32 cellular contexts compared by ENCODE assay signal in the genomic region with DNA sequence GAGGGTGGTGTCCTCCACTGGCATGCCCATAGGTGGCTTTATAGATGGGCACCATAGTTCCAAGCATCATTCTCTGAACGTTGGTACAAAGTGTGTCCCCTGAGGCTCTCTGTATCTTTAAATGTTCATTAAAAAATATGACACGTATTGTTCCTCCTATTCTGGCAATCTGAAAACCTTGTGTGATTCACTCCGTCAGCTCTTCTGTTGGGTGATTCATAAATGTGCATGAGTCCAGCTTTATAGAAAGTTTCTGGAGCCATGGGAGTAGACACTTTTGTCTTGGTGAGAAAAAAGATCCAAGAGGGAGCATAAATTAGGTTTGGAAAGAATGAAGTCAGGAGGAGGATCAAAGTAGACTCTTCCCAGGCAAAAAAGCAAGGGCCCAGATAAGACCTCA.
"Had no signal": no experiment of that assay in that cellular context is flagged by ENCODE, and none has a peak within 500 bp of the region (broad histone marks: within the 10 kb centered on the region; RNA-seq: fewer than 3 reads in every experiment).

No MANE protein-coding gene starts in this region.

- H3K9me3 ChIP-seq: ascending aorta, body of pancreas, breast epithelium had no signal

- H3K4me1 ChIP-seq: ascending aorta, body of pancreas, breast epithelium had no signal

- H3K27me3 ChIP-seq: ascending aorta, body of pancreas, brain microvascular endothelial cell, breast epithelium, cardiac muscle cell had no signal

- H3K27ac ChIP-seq: ascending aorta, body of pancreas, brain microvascular endothelial cell, breast epithelium, cardiac muscle cell, VCaP had no signal

- H3K4me3 ChIP-seq: ascending aorta, body of pancreas, breast epithelium, cardiac muscle cell had no signal

- H3K36me3 ChIP-seq: ascending aorta, brain microvascular endothelial cell, breast epithelium, cardiac muscle cell had no signal

- DNase-seq: activated B cell treated with CpG ODN at 0.5 μM for 24 hours; activated CD4-positive, alpha-beta memory T cell treated with anti-CD3 and anti-CD28 coated beads for 36 hours; activated CD4-positive, alpha-beta T cell treated with anti-CD3 and anti-CD28 coated beads for 4 hours; activated CD4-positive, alpha-beta T cell treated with anti-CD3 and anti-CD28 coated beads, Interleukin-2, amount 10 ng/mL, durations not matched to agents 24 days and 14 days; activated CD4-positive, alpha-beta T cell treated with anti-CD3 and anti-CD28 coated beads, Interleukin-2, amount 50 U/mL, for 1 hour; activated CD4-positive, alpha-beta T cell treated with anti-CD3 and anti-CD28 coated beads, Interleukin-2, amount 50 U/mL, for 4 hours; activated CD4-positive, CD25-positive, alpha-beta regulatory T cell treated with anti-CD3 and anti-CD28 coated beads, Interleukin-2, amount 50 U/mL, for 72 hours; activated CD8-positive, alpha-beta memory T cell treated with anti-CD3 and anti-CD28 coated beads, Interleukin-2, amount 10 ng/mL, durations not matched to agents 7 days and 5 days; activated CD8-positive, alpha-beta memory T cell treated with anti-CD3 and anti-CD28 coated beads, Interleukin-2, amount 50 U/mL, for 48 hours; activated CD8-positive, alpha-beta T cell treated with anti-CD3 and anti-CD28 coated beads for 36 hours; activated effector memory CD4-positive, alpha-beta T cell treated with Interleukin-2 at 50 U/mL for 16 hours; activated gamma-delta T cell; activated naive CD4-positive, alpha-beta T cell treated with anti-CD3 and anti-CD28 coated beads, Interleukin-2, amount 10 ng/mL, durations not matched to agents 7 days and 5 days; activated naive CD4-positive, alpha-beta T cell treated with Interleukin-2 at 50 U/mL for 16 hours; activated naive CD8-positive, alpha-beta T cell treated with anti-CD3 and anti-CD28 coated beads, Interleukin-2, amount 10 ng/mL, durations not matched to agents 7 days and 5 days; activated naive CD8-positive, alpha-beta T cell treated with anti-CD3 and anti-CD28 coated beads, Interleukin-2, amount 50 U/mL, for 24 hours; activated T-cell treated with anti-CD3 and anti-CD28 coated beads, Interleukin-2, amount 50 U/mL, for 24 hours; activated T-cell treated with anti-CD3 and anti-CD28 coated beads, Interleukin-2, amount 50 U/mL, for 48 hours; amygdala; anterior cingulate cortex; body of pancreas; brain microvascular endothelial cell; caudate nucleus; cerebellar nuclear complex; T-helper 1 cell; T-helper 2 cell; T-helper 9 cell had no signal

- ATAC-seq: activated CD8-positive, alpha-beta memory T cell treated with anti-CD3 and anti-CD28 coated beads, Interleukin-2, amount 10 ng/mL, durations not matched to agents 7 days and 5 days; activated CD8-positive, alpha-beta T cell treated with anti-CD3 and anti-CD28 coated beads for 36 hours; activated naive CD8-positive, alpha-beta T cell treated with anti-CD3 and anti-CD28 coated beads, Interleukin-2, amount 50 U/mL, for 24 hours; body of pancreas had no signal

- FAIRE-seq: TTC549 had no signal
